Comparison of ENCODE assay signal across 8 cellular contexts in the genomic region with DNA sequence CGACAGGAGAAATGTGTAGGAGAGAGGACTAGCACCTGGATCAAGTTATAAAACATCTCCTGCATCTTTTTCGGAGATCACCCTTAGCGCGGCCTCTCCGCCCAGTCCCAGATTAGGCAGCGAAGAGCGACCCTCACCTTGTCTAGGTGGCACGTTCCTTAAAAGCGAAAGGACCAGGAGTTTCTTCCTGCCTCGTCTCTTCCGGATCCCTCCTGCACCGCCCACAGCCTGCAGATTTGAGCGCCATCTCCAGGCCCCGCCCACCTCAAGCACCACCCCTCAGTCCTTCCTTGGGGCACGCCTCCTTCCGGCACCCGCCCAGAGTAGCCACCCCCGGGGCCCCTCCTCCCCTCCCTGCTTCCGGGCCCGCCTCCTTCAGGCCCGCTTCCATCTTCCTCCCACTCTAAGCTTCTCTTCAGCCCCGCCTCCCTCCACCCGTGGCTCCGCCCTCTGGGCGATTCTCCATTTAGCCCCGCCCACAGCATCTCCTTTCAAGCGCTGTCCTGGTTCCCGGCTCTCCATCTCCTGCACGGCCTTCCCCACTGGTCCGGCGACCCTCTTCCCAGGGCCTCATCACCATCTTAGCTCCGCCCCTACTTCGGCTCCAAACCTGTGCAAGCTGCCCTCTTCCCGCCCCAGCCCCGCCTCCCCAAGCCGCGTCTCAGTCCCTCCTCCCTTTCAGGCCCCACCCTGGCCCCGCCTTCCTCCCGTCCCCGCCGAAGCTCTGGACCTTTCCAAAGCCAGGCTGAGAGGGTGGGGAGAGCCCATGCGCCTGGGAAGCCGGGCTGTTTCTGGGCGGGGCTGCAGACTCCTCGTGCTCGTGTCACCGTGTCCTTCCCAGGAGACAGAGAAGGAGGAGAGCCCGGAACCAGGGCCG. TPM values are rescaled to one million over a fixed set of nuclear protein-coding genes. Genes with fewer than 3 reads are reported as not detected.
DNase-seq lines count a peak whose midpoint lies in the region; ATAC-seq and TF ChIP-seq lines count a peak whose summit lies in the region.

No MANE protein-coding gene starts in this region.

- peaks cover 54% of the 10 kb centered on the region for H3K79me2 ChIP-seq in mammary epithelial cell (ENCODE audit: insufficient read depth, low read length)

- ATAC-seq in GM18907 (IDR thresholded peaks at IDR 0.05; ENCODE audit: unreplicated experiment) (peak; percentile 75), HG03139 (IDR thresholded peaks at IDR 0.05; ENCODE audit: unreplicated experiment) (peak; percentile 69)

- H3K36me3 ChIP-seq in WERI-Rb-1 (peaks cover 23% of the 10 kb centered on the region), mammary epithelial cell (ENCODE audit: insufficient read depth, low read length) (no peaks in the 10 kb centered on the region), skeletal muscle tissue (ENCODE audit: control insufficient read depth in 3 of 3, insufficient read depth in 3 of 3, low read length in 3 of 3) (no peaks in the 10 kb centered on the region)

- H3K4me3 ChIP-seq in AG04450 (ENCODE audit: low read depth, low read length) (peak overlapping the region; percentile 93), WERI-Rb-1 (ENCODE audit: low read depth, low read length) (peak overlapping the region; percentile 99), mammary epithelial cell (replicated peaks in 1 of 3; ENCODE audit: insufficient read depth in 1 of 3, low read depth in 2 of 3, low read length in 3 of 3) (peak overlapping the region; percentile 68 to 93 (median 89)), iPS-18c (ENCODE audit: insufficient read depth, low read depth, low read length) (peak overlapping the region; percentile 94), skeletal muscle tissue (ENCODE audit: low read length in 3 of 3) (peak overlapping the region; percentile 86 to 96 (median 93))

- H2AFZ ChIP-seq in mammary epithelial cell (ENCODE audit: low read depth, low read length) = peak overlapping the region; percentile 94

- peak overlapping the region; percentile 91 for H3K4me2 ChIP-seq in mammary epithelial cell (ENCODE audit: insufficient read depth, low read depth, low read length)

- intact Hi-C loops in mammary epithelial cell (cut with micrococcal nuclease) = loop anchor here (1.0 to 5.0 kb wide), 3 partner anchors 24 to 76 kb away; no protein-coding TSS in a partner anchor

- 0% methylated on average over 5 of the region's 49 CpGs for WGBS in mammary epithelial cell (ENCODE audit: low coverage, missing lambda C conversion rate)

- in situ Hi-C loops in mammary epithelial cell (cut with MboI; ENCODE audit: low sequenced_read_pairs in 2 of 2) = no loop called here

- BruUV-seq in mammary epithelial cell (replicated peaks; lab: Mats Ljungman, UMichigan) = no TSS peak

- DNase-seq in AG04450 (ENCODE audit: low read depth, low spot score) = peak; percentile 99
- DNase-seq in NCI-H2196 treated with DMSO at 0.1 percent for 48 hours (lab: John Stamatoyannopoulos, UW; ENCODE audit: unreplicated experiment) = peak; percentile 100
- DNase-seq in WERI-Rb-1 = peak; percentile 99
- DNase-seq in mammary epithelial cell = peak; percentile 98

- H3K4me1 ChIP-seq in mammary epithelial cell (ENCODE audit: insufficient read depth, low read length) (peaks cover 15% of the 10 kb centered on the region), skeletal muscle tissue (ENCODE audit: control insufficient read depth in 3 of 3, insufficient read depth in 3 of 3, low read length in 3 of 3) (peaks cover 37 to 45% (median 43%) of the 10 kb centered on the region in 3 donors)

- dilution Hi-C loops in mammary epithelial cell (cut with HindIII; ENCODE audit: low sequenced_read_pairs) = no loop called here

- H4K20me1 ChIP-seq in mammary epithelial cell (ENCODE audit: insufficient read depth, low read length) = no peaks in the 10 kb centered on the region

- H3K27ac ChIP-seq in AG04450 (ENCODE audit: low read depth, low read length) = peak overlapping the region; percentile 95
- H3K27ac ChIP-seq in WERI-Rb-1 = peak overlapping the region; percentile 98
- H3K27ac ChIP-seq in mammary epithelial cell (ENCODE audit: insufficient read depth, low read depth, low read length) = peak overlapping the region; percentile 86
- peak overlapping the region; percentile 98 for H3K27ac ChIP-seq in skeletal muscle tissue (ENCODE audit: low read depth, low read length)

- CTCF ChIA-PET in AG04450 (lab: Charles Lee) = interaction anchor here (0.6 to 1.4 kb wide), 4 partner anchors 50 to 130 kb away, joined by 3 to 6 read pairs (median 4); no protein-coding TSS in a partner anchor
- CTCF ChIA-PET in mammary epithelial cell (lab: Charles Lee; ENCODE audit: low non-redundant PET) = interaction anchor here (0.6 kb wide), 1 partner anchor 29 kb away, joined by 3 read pairs; no protein-coding TSS in a partner anchor

- H3K27me3 ChIP-seq in AG04450 (ENCODE audit: control insufficient read depth, insufficient read depth, low read length) (no peaks in the 10 kb centered on the region), WERI-Rb-1 (ENCODE audit: insufficient read depth, low read depth, severe bottlenecking) (no peaks in the 10 kb centered on the region), mammary epithelial cell (ENCODE audit: insufficient read depth, low read length) (no peaks in the 10 kb centered on the region), skeletal muscle tissue (ENCODE audit: control insufficient read depth in 3 of 3, insufficient read depth in 3 of 3, low read length in 3 of 3) (no peaks in the 10 kb centered on the region)

- POLR2A ChIA-PET in AG04450 (lab: Yijun Ruan, JAX) = interaction anchor here (0.5 to 2.3 kb wide), 22 partner anchors 8 to 181 kb away, joined by 3 to 21 read pairs (median 6); partner anchors contain the start of genes CHMP4B and EIF2S2

- H3K9me3 ChIP-seq in AG04450 (ENCODE audit: control insufficient read depth, insufficient read depth, low read length) (no peaks in the 10 kb centered on the region; the same call in 1 of the 2 replicates), WERI-Rb-1 (ENCODE audit: severe bottlenecking) (no peaks in the 10 kb centered on the region), mammary epithelial cell (replicated peaks; ENCODE audit: insufficient read depth, low read length) (no peaks in the 10 kb centered on the region), iPS-18c (ENCODE audit: control insufficient read depth, insufficient read depth, low read length) (peaks cover 3% of the 10 kb centered on the region), skeletal muscle tissue (ENCODE audit: control insufficient read depth in 3 of 3, low read length in 3 of 3) (no peaks in the 10 kb centered on the region)

- TF ChIP-seq CTCF in AG04450 (IDR thresholded peaks at IDR 0.05; ENCODE audit: low read depth, low read length) = no peak
- TF ChIP-seq CTCF in WERI-Rb-1 (IDR thresholded peaks at IDR 0.05; ENCODE audit: low read depth, low read length) = no peak
- TF ChIP-seq CTCF in mammary epithelial cell (conservative IDR thresholded peaks at IDR 0.05 in 1 of 2, IDR thresholded peaks at IDR 0.05 in 1 of 2; ENCODE audit: extremely low read depth in 1 of 2, insufficient read depth in 1 of 2, low read depth in 1 of 2, low read length in 2 of 2) = no peak

- H3K9ac ChIP-seq in mammary epithelial cell (ENCODE audit: insufficient read depth, low read length) = peak overlapping the region; percentile 95
- peak overlapping the region; percentile 81 to 94 (median 92) for H3K9ac ChIP-seq in skeletal muscle tissue (ENCODE audit: low read depth in 1 of 3, low read length in 3 of 3)

RNA-seq across cellular contexts. Expression of gene RALY, which starts 0.6 kb away (rescaled TPM):
- polyA plus RNA-seq in AG04450 (2011; rRNA removed) (79.2 and 106 TPM in 2 replicates), mammary epithelial cell (112 TPM)
- polyA minus RNA-seq in AG04450 (2011; rRNA and poly(A)+ RNA removed) = 98.3 and 120 TPM in 2 replicates
- total RNA-seq in mammary epithelial cell (100 to 1,000 TPM in 1 of 2 donors, 10 to 100 TPM in 1; 50.7 to 145 TPM), skeletal muscle tissue (52.2 TPM)
- 77.2 TPM for polyA minus RNA-seq in mammary epithelial cell

Comparison
In these comparisons a context has a peak if more than half of its experiments do, and no peak if none do; other contexts are left out.
1. Peak in every context shown above with its lines: DNase-seq, ATAC-seq, H3K4me3 ChIP-seq and H3K27ac ChIP-seq.